Comparison of ENCODE assay signal across 8 cellular contexts in the genomic region with DNA sequence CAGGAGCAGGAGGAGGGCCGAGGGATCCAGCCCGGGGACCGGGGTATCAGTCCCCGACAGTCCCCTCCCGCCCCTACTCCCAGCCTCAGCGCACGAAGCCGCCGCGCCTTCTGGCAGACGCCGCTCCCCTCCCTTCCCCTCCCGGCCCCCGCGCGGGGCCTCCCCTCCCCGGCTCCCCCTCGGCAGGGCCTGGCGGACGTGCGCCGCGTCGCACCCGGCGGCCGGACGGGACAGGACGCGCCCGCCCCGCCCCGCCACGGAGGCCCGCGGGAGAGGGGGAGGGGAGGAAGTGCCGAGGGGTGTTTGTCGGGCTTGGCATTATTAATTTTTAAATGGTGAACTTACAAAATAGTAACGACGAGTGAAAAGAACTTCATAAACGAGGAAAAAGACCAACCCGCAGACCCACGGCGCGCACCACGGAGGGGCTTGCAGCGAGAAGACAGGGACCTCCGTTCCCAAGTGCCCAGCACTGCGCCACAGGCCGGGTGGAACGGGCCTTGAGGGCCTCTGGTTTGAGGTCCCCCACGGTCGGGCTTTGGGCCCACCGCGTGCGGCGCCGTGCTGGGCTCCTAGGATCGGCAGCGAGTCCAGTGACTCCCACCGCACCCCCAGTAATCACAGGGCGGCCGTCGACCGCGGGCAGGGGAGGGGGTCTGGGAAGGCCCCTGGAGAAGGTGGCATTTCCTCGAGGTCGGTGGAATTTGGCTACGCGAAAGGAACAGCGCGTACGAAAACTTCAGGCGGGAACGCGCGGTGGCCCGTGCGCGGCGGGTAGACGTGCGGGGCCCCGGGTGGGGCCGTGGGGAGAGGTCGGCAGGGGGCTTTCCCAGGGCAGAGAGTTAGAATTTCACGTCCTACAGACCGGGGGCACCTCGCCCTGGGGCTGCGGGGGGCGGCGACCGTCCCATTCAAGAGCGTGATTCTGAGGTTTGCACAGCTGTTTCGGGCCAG. TPM values are rescaled to one million over a fixed set of nuclear protein-coding genes. Genes with fewer than 3 reads are reported as not detected.
A peak's percentile ranks its signal among the peaks of the same experiment; 100 is the strongest.
DNase-seq lines count a peak whose midpoint lies in the region; ATAC-seq and TF ChIP-seq lines count a peak whose summit lies in the region.

No MANE protein-coding gene starts in this region.

- peaks cover 0 to 3% (median 0%) of the 10 kb centered on the region in 7 donors for H3K9me3 Mint-ChIP-seq in naive B cell

- peaks cover 43 to 68% (median 66%) of the 10 kb centered on the region in 3 donors for H3K4me1 Mint-ChIP-seq in naive B cell

- H3K27ac ChIP-seq in thoracic aorta, result peak overlapping the region; percentile 99 to 100

- peak; percentile 22 for ATAC-seq in HG02852 (IDR thresholded peaks at IDR 0.05; ENCODE audit: unreplicated experiment)
- ATAC-seq in naive B cell (ENCODE audit: low read depth in 2 of 2), result peak; percentile 5 to 8
- ATAC-seq in thoracic aorta (ENCODE audit: insufficient number of reproducible peaks, low FRiP score, low read depth), result peak; percentile 28

- H3K36me3 ChIP-seq in thoracic aorta, result peaks cover 21% of the 10 kb centered on the region

- peak overlapping the region; percentile 80 to 100 (median 94) for H3K4me3 Mint-ChIP-seq in naive B cell

- no peaks in the 10 kb centered on the region for H3K36me3 Mint-ChIP-seq in naive B cell

- no peaks in the 10 kb centered on the region for H3K27me3 ChIP-seq in thoracic aorta (replicated peaks; ENCODE audit: insufficient read depth)

- TF ChIP-seq CTCF in fibroblast of mammary gland (conservative IDR thresholded peaks at IDR 0.05; ENCODE audit: control insufficient read depth, insufficient read depth, low read depth, low read length), result no peak
- peak; percentile 11 for TF ChIP-seq CTCF in thoracic aorta (IDR thresholded peaks at IDR 0.05)

- peaks cover 15 to 40% of the 10 kb centered on the region in 2 donors for H3K4me1 ChIP-seq in thoracic aorta (ENCODE audit: control insufficient read depth in 1 of 2, low read depth in 2 of 2)

- H3K27ac Mint-ChIP-seq in naive B cell, result peak overlapping the region; percentile 21 to 97 (median 93)

- no peaks in the 10 kb centered on the region for H3K9me3 ChIP-seq in thoracic aorta

- no peaks in the 10 kb centered on the region for H3K27me3 Mint-ChIP-seq in naive B cell

- H3K4me3 ChIP-seq in fibroblast of mammary gland (ENCODE audit: control insufficient read depth, low read depth, low read length) (peak overlapping the region; percentile 79), thoracic aorta (peak overlapping the region; percentile 79)

- peak; percentile 41 to 50 for DNase-seq in NCI-H2081 (lab: John Stamatoyannopoulos, UW)
- no peak for DNase-seq in NCI-H2081 treated with DMSO at 0.1 percent for 48 hours (lab: John Stamatoyannopoulos, UW)
- peak; percentile 58 to 67 for DNase-seq in NOMO-1 (lab: John Stamatoyannopoulos, UW; ENCODE audit: unreplicated experiment in 2 of 2)
- DNase-seq in activated T-helper 1 cell treated with anti-CD3 and anti-CD28 coated beads, Interleukin-2, amount 50 U/mL, for 16 hours (ENCODE audit: low read depth in 1 of 2, low spot score in 1 of 2), result peak; percentile 46 to 54
- peak; percentile 48 for DNase-seq in fibroblast of mammary gland (ENCODE audit: low read depth)
- DNase-seq in naive B cell, result peak; percentile 58
- no peak for DNase-seq in thoracic aorta (ENCODE audit: low spot score)

RNA-seq across cellular contexts. Expression of gene CTDSP1, which starts 1.0 kb away (rescaled TPM):
- 10 to 100 TPM in 5 of 6 donors, 1 to 10 TPM in 1; 10.0 to 13.8 (median 11.9) TPM for polyA plus RNA-seq in naive B cell (ENCODE audit: low read depth in 6 of 6)
- total RNA-seq in thoracic aorta, result 100 to 1,000 TPM; 141 to 182 TPM

RNA-seq across cellular contexts. Expression of gene SLC11A1, which starts 16.6 kb away (rescaled TPM):
- polyA plus RNA-seq in naive B cell (ENCODE audit: low read depth in 6 of 6), result 1 to 10 TPM in 4 of 6 donors, under 1 TPM in 2; 0.82 to 2.4 (median 1.1) TPM
- total RNA-seq in thoracic aorta, result 100 to 1,000 TPM; 122 to 190 TPM

RNA-seq across cellular contexts. Expression of gene VIL1, which starts 20.2 kb away (rescaled TPM):
- polyA plus RNA-seq in naive B cell (ENCODE audit: low read depth in 6 of 6), result under 1 TPM; 0.06 to 0.43 (median 0.23) TPM
- 1 to 10 TPM in 1 of 2 donors, not detected in 1; 3.6 TPM for total RNA-seq in thoracic aorta

RNA-seq across cellular contexts. Expression of gene CATIP, which starts 42.1 kb away (rescaled TPM):
- under 1 TPM in 1 of 6 donors, not detected in 5; 0.23 TPM for polyA plus RNA-seq in naive B cell (ENCODE audit: low read depth in 6 of 6)
- not detected for total RNA-seq in thoracic aorta

Comparison
In these comparisons a context has a peak if more than half of its experiments do, and no peak if none do; other contexts are left out.
1. DNase-seq: peak in NCI-H2081 (2 of 2), NOMO-1 (2 of 2), activated T-helper 1 cell treated with anti-CD3 and anti-CD28 coated beads, Interleukin-2, amount 50 U/mL, for 16 hours (2 of 2), fibroblast of mammary gland (single experiment) and naive B cell (single experiment); none in NCI-H2081 treated with DMSO at 0.1 percent for 48 hours (single experiment) and thoracic aorta (single experiment).
2. Peak in every context shown above with its lines, with median percentiles within 50 percentile points of each other: ATAC-seq.